8 cellular contexts compared by ENCODE assay signal in the genomic region with DNA sequence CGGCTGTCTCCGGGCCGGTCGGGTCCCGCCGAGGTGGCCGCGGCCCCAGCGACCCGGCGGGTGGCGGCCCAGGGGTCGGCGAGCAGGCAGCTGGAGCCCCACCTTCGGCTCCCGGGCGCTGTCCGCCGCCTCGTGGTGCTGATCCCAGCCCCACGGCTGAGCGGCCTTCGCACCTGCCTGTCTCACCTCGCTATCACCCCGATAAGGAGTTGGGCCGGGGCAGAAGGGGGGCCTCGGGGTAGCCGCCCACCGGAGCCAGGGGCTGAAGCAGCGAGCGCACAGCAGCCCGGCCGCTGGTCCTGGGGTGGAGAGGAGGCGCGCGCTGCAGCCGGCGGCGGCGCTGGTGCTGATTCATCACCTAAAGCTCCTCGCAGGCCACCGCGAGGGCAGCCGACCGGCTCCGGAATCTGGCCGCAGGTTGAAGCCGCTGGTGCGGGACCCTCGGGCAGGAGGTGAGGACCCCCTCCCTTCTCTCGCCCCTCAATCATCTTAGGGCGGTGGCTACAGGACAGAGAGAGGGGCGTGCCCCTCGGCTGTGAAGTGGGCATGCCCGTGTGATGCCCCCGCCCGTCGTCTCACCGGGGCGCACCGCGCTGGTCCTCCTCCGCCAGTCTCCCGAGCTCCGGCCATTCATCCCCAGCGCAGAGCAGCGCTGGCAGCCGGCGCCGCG. TPM values are rescaled to one million over a fixed set of nuclear protein-coding genes. Genes with fewer than 3 reads are reported as not detected.
DNase-seq lines count a peak whose midpoint lies in the region; ATAC-seq and TF ChIP-seq lines count a peak whose summit lies in the region.

No MANE protein-coding gene starts in this region.

- H3K27me3 ChIP-seq in heart left ventricle (peaks cover 27 to 84% (median 49%) of the 10 kb centered on the region in 9 donors), psoas muscle (ENCODE audit: insufficient read depth in 3 of 3, low read length in 2 of 3) (peaks cover 7 to 66% (median 13%) of the 10 kb centered on the region in 3 donors)

- intact Hi-C loops in heart left ventricle (cut with DNase I): no loop called here
- intact Hi-C loops in psoas muscle (cut with DNase I): no loop called here

- no peak for TF ChIP-seq POLR2A in heart left ventricle (IDR thresholded peaks at IDR 0.05)
- TF ChIP-seq POLR2A in GM18505 (IDR thresholded peaks at IDR 0.05; ENCODE audit: borderline replicate concordance, extremely low read depth, insufficient read depth, insufficient read length): no peak

- TF ChIP-seq CTCF in heart left ventricle (IDR thresholded peaks at IDR 0.05) (peak in 2 of 12 donors; percentile 3 to 15), psoas muscle (IDR thresholded peaks at IDR 0.05) (no peak)

- ATAC-seq in heart left ventricle (peak in 3 of 4 donors; percentile 68 to 87 (median 80)), psoas muscle (peak; percentile 72 to 85 (median 82)), GM18867 (IDR thresholded peaks at IDR 0.05; ENCODE audit: unreplicated experiment) (no peak), GM18505 (IDR thresholded peaks at IDR 0.05; ENCODE audit: unreplicated experiment) (no peak)

- no peaks in the 10 kb centered on the region for H3K36me3 ChIP-seq in heart left ventricle
- no peaks in the 10 kb centered on the region for H3K36me3 ChIP-seq in psoas muscle (ENCODE audit: insufficient read depth in 1 of 2, low read depth in 1 of 2)

- WGBS in heart left ventricle, 4 donors: 0 to 2% (median 1%) methylated on average over 28 to 71 of the region's 71 CpGs
- 1 to 2% (median 1%) methylated on average over 50 to 71 of the region's 71 CpGs for WGBS in psoas muscle, 3 donors

- H3K4me1 ChIP-seq in heart left ventricle (peaks cover 5 to 34% (median 21%) of the 10 kb centered on the region in 12 donors), psoas muscle (peaks cover 7% of the 10 kb centered on the region)

- H3K9me3 ChIP-seq in heart left ventricle (no peaks in the 10 kb centered on the region), psoas muscle (no peaks in the 10 kb centered on the region)

- no peak overlapping the region for H3K27ac ChIP-seq in heart left ventricle
- no peak overlapping the region for H3K27ac ChIP-seq in psoas muscle

- DNase-seq in EH (ENCODE audit: low read depth) (peak; percentile 52), LHCN-M2 (ENCODE audit: low read depth) (peak; percentile 9), heart left ventricle (peak in 4 of 5 donors; percentile 36 to 66 (median 42)), psoas muscle (peak; percentile 29 to 57)
- peak; percentile 49 to 56 for DNase-seq in activated T-cell treated with anti-CD3 and anti-CD28 coated beads, Interleukin-2, amount 50 U/mL, for 48 hours
- no peak for DNase-seq in activated CD4-positive, CD25-positive, alpha-beta regulatory T cell treated with anti-CD3 and anti-CD28 coated beads, Interleukin-2, amount 50 U/mL, for 72 hours

- H3K4me3 ChIP-seq in heart left ventricle (peak overlapping the region; percentile 29 to 59 (median 48)), psoas muscle (peak overlapping the region; percentile 60)

RNA-seq across cellular contexts. Expression of a gene that starts 0.6 kb away (rescaled TPM):
- total RNA-seq in LHCN-M2 (2014; rRNA removed): not detected in 2 replicates
- not detected for polyA plus RNA-seq in LHCN-M2 (2012)
- under 1 TPM in 3 of 9 donors, not detected in 6; 0.12 to 0.16 (median 0.13) TPM for total RNA-seq in heart left ventricle
- not detected for polyA plus RNA-seq in heart left ventricle
- under 1 TPM in 1 of 4 donors, not detected in 3; 0.06 TPM for total RNA-seq in psoas muscle
- polyA plus RNA-seq in psoas muscle: not detected

Comparison
In these comparisons a context has a peak if more than half of its experiments do, and no peak if none do; other contexts are left out.
1. ATAC-seq: peak in heart left ventricle (3 of 4) and psoas muscle (4 of 4); none in GM18867 (single experiment) and GM18505 (single experiment).